In the genomic region with DNA sequence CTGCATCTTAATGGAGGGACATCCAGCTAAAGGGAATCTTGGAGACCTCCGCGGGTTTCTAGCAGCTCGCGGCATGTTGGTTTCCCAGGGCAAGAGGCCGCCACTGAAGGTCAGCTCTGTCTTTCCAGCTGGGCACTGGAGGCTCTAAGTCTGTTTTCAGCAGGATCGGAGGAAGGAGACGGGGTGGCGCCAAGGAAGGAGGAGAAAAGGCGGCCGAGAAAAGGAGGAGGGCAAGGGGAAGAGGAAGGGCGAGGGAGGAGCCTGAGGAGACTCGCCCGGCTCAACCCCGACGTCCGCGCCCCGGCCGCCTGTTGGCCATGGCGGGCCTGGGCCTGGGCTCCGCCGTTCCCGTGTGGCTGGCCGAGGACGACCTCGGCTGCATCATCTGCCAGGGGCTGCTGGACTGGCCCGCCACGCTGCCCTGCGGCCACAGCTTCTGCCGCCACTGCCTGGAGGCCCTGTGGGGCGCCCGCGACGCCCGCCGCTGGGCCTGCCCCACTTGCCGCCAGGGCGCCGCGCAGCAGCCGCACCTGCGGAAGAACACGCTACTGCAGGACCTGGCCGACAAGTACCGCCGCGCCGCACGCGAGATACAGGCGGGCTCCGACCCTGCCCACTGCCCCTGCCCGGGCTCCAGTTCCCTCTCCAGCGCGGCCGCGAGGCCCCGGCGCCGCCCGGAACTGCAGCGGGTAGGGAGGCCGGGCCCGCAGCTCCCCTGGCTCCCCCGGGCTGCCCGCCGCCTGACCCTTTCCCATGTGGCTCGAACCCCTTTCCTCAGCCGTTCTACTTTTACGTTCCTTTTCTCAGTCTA, we compare ENCODE assay signal across 8 cellular contexts. TPM values are rescaled to one million over a fixed set of nuclear protein-coding genes. Genes with fewer than 3 reads are reported as not detected.
DNase-seq lines count a peak whose midpoint lies in the region; ATAC-seq and TF ChIP-seq lines count a peak whose summit lies in the region.

A gene with protein sequence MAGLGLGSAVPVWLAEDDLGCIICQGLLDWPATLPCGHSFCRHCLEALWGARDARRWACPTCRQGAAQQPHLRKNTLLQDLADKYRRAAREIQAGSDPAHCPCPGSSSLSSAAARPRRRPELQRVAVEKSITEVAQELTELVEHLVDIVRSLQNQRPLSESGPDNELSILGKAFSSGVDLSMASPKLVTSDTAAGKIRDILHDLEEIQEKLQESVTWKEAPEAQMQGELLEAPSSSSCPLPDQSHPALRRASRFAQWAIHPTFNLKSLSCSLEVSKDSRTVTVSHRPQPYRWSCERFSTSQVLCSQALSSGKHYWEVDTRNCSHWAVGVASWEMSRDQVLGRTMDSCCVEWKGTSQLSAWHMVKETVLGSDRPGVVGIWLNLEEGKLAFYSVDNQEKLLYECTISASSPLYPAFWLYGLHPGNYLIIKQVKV (plus strand): TSS at position 283 of the 811 bp plus-strand sequence. CDS start 35 bp downstream, at position 318.

- peak within 1 kb of the TSS; percentile 72 for H4K91ac ChIP-seq in neuronal stem cell (ENCODE audit: low read depth, low read length, poor library complexity)

- H2AK5ac ChIP-seq in neuronal stem cell (ENCODE audit: low read depth, low read length) = no peak within 1 kb of the TSS

- H3K9ac ChIP-seq in BLaER1 (peak within 1 kb of the TSS; percentile 96), neuronal stem cell (ENCODE audit: low read depth, low read length, poor library complexity) (peak within 1 kb of the TSS; percentile 97)

- H3K27me3 ChIP-seq in BLaER1 (no peaks in the 10 kb centered on the region), neuronal stem cell (ENCODE audit: control insufficient read depth in 3 of 3, insufficient read depth in 3 of 3, low read depth in 1 of 3, low read length in 3 of 3) (peaks cover 0 to 22% (median 0%) of the 10 kb centered on the region in 3 experiments), suprapubic skin (no peaks in the 10 kb centered on the region)

- peak within 1 kb of the TSS; percentile 72 for H2AFZ ChIP-seq in neuronal stem cell (ENCODE audit: low read length)

- peak within 1 kb of the TSS; percentile 73 for H2BK12ac ChIP-seq in neuronal stem cell (ENCODE audit: low read length)

- H4K8ac ChIP-seq in neuronal stem cell (ENCODE audit: low read depth, low read length) = no peak within 1 kb of the TSS

- H3K27ac ChIP-seq in BLaER1 = peak within 1 kb of the TSS; percentile 98
- peak within 1 kb of the TSS; percentile 95 for H3K27ac ChIP-seq in neuronal stem cell (replicated peaks; ENCODE audit: low read length)
- peak within 1 kb of the TSS; percentile 98 for H3K27ac ChIP-seq in suprapubic skin

- no CpG with 5 or more reads among the region's 70 CpGs for WGBS in neuronal stem cell (ENCODE audit: extremely low coverage in 2 of 2, insufficient read length in 2 of 2, insufficient replicate concordance in 1 of 2), 2 donors
- WGBS in suprapubic skin = 0% methylated on average over 51 of the region's 70 CpGs

- peaks cover 2% of the 10 kb centered on the region for H3K79me1 ChIP-seq in neuronal stem cell (ENCODE audit: low read depth, low read length)

- H3K9me3 ChIP-seq in BLaER1 (peaks cover 24% of the 10 kb centered on the region), neuronal stem cell (replicated peaks in 1 of 2; ENCODE audit: control insufficient read depth in 2 of 2, insufficient read depth in 1 of 2, low read depth in 1 of 2, low read length in 2 of 2) (peaks cover 0 to 11% of the 10 kb centered on the region in 2 donors), suprapubic skin (no peaks in the 10 kb centered on the region)

- H3K4me2 ChIP-seq in BLaER1 = peak within 1 kb of the TSS; percentile 85
- peak within 1 kb of the TSS; percentile 72 for H3K4me2 ChIP-seq in neuronal stem cell (ENCODE audit: insufficient read depth, low read length, poor library complexity, severe bottlenecking)

- H3K4me3 ChIP-seq in BLaER1 = peak within 1 kb of the TSS; percentile 82
- peak within 1 kb of the TSS in 1 of 2 donors; percentile 82 for H3K4me3 ChIP-seq in neuronal stem cell (ENCODE audit: low read length in 2 of 2)
- peak within 1 kb of the TSS; percentile 96 for H3K4me3 ChIP-seq in suprapubic skin

- H3K4me1 ChIP-seq in BLaER1 = peaks cover 35% of the 10 kb centered on the region
- H3K4me1 ChIP-seq in neuronal stem cell (ENCODE audit: control insufficient read depth in 2 of 2, insufficient read depth in 1 of 2, low read depth in 1 of 2, low read length in 2 of 2) = no peaks in the 10 kb centered on the region
- H3K4me1 ChIP-seq in suprapubic skin = peaks cover 32% of the 10 kb centered on the region

- no peak within 1 kb of the TSS for H2BK120ac ChIP-seq in neuronal stem cell (ENCODE audit: low read depth, low read length)

- peak within 1 kb of the TSS; percentile 82 for H2BK5ac ChIP-seq in neuronal stem cell (ENCODE audit: low read length)

- H2BK15ac ChIP-seq in neuronal stem cell (ENCODE audit: low read length) = peak within 1 kb of the TSS; percentile 94

- peak; percentile 50 for ATAC-seq in HG03521 (IDR thresholded peaks at IDR 0.05; ENCODE audit: unreplicated experiment)

- peak in 1 of 2 donors; percentile 61 for TF ChIP-seq POLR2A in suprapubic skin (IDR thresholded peaks at IDR 0.05)

- H3K23ac ChIP-seq in neuronal stem cell (ENCODE audit: low read depth, low read length, poor library complexity) = peak within 1 kb of the TSS; percentile 99

- peak within 1 kb of the TSS; percentile 66 for H3K4ac ChIP-seq in neuronal stem cell (ENCODE audit: low read length)

- TF ChIP-seq EP300 in suprapubic skin (IDR thresholded peaks at IDR 0.05) = no peak

- TF ChIP-seq CTCF in suprapubic skin (IDR thresholded peaks at IDR 0.05) = peak; percentile 5 to 47

- peak within 1 kb of the TSS; percentile 99 for H3K18ac ChIP-seq in neuronal stem cell (ENCODE audit: low read length)

- no peaks in the 10 kb centered on the region for H4K20me1 ChIP-seq in BLaER1

- peak within 1 kb of the TSS; percentile 71 for H3K14ac ChIP-seq in neuronal stem cell (ENCODE audit: low read length)

- DNase-seq in GM19238 (ENCODE audit: insufficient read length, low spot score) (peak; percentile 63), RPMI7951 (ENCODE audit: low read depth) (peak; percentile 89), foreskin melanocyte (peak; percentile 82), neuronal stem cell (ENCODE audit: low spot score) (peak; percentile 61), suprapubic skin (ENCODE audit: low spot score in 2 of 2) (peak; percentile 87 to 90)
- peak; percentile 64 for DNase-seq in activated naive CD4-positive, alpha-beta T cell treated with Interleukin-2 at 50 U/mL for 16 hours

- H3K36me3 ChIP-seq in BLaER1 (peaks cover 31% of the 10 kb centered on the region), neuronal stem cell (replicated peaks in 1 of 2; ENCODE audit: control insufficient read depth in 2 of 2, insufficient read depth in 2 of 2, low read length in 2 of 2) (peaks cover 0 to 2% of the 10 kb centered on the region in 2 donors), suprapubic skin (peaks cover 9% of the 10 kb centered on the region)

RNA-seq across cellular contexts. Expression of the gene that starts here (rescaled TPM):
- 8.4 and 10.4 TPM in 2 replicates for total RNA-seq in RPMI7951 (2014; rRNA removed; shearing (Covaris generic))
- 6.9 TPM for polyA plus RNA-seq in neuronal stem cell (2013, experiment 1 of 2)
- 6.6 TPM for polyA plus RNA-seq in neuronal stem cell (2013, experiment 2 of 2)
- total RNA-seq in suprapubic skin = 10 to 100 TPM; 29.0 to 35.9 (median 32.8) TPM
